In the genomic region with DNA sequence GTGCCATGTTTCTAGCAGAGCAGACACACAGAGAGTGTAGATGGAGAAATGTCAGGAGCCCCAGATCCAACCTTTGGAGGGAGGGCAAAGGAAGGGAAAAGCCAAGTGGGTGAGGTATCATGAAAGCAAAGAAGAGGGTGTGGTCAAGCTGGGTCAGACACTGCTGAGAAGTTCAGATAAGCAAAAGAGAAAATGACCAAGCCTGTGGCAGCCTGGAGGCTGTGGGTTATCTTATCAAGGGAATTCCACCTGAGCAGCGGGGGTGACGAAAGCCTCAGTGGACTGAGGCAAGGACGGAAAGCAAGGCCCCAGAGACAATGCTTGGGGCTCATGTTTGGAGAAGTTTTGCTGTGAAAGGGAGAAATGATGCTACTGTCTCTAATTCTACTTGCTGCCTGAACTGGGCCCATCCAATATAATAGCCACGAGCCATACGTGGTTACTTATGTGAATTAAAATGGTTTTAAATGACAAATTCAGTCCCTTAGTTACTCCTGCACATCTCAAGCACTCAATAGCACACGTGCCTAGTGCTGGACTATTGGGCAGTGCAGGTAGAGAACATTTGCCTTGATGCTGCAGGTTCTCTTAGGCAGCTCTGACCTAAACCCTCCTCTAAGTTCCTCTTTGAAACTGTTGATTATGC, we compare ENCODE assay signal across 1 cellular context.
A peak's percentile ranks its signal among the peaks of the same experiment; 100 is the strongest.
TF ChIP-seq lines count a peak whose summit lies in the region.

No MANE protein-coding gene starts in this region.

TF ChIP-seq in K562, 482 proteins besides CTCF, POLR2A, EP300 and RAD21 (continued from another document and continues in another):
- TF ChIP-seq, protein P1, sequence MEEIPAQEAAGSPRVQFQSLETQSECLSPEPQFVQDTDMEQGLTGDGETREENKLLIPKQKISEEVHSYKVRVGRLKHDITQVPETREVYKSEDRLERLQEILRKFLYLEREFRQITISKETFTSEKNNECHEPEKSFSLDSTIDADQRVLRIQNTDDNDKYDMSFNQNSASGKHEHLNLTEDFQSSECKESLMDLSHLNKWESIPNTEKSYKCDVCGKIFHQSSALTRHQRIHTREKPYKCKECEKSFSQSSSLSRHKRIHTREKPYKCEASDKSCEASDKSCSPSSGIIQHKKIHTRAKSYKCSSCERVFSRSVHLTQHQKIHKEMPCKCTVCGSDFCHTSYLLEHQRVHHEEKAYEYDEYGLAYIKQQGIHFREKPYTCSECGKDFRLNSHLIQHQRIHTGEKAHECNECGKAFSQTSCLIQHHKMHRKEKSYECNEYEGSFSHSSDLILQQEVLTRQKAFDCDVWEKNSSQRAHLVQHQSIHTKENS (CRISPR knock-in tag; IDR thresholded peaks at IDR 0.05) = no peak
- TF ChIP-seq HDAC3 (IDR thresholded peaks at IDR 0.05; ENCODE audit: borderline replicate concordance, partially characterized antibody) = peak; percentile 97
- TF ChIP-seq ZNF174 (CRISPR knock-in tag; IDR thresholded peaks at IDR 0.05) = no peak
- no peak; the same call in 1 of the 2 replicates for TF ChIP-seq ZNF324 (CRISPR knock-in tag; IDR thresholded peaks at IDR 0.05)
- TF ChIP-seq TAF7 (tag; IDR thresholded peaks at IDR 0.05) = no peak
- peak; percentile 96 for TF ChIP-seq DMBX1 (CRISPR knock-in tag; IDR thresholded peaks at IDR 0.05; ENCODE audit: borderline replicate concordance)
- TF ChIP-seq RBM17 (IDR thresholded peaks at IDR 0.05; ENCODE audit: borderline replicate concordance, low read depth, low read length) = no peak
- TF ChIP-seq MEF2D (tag; conservative IDR thresholded peaks at IDR 0.05; ENCODE audit: low read depth) = peak; percentile 49; the same call in 1 of the 2 replicates
- TF ChIP-seq PTBP1 (IDR thresholded peaks at IDR 0.05; ENCODE audit: low read depth, low read length) = no peak
- TF ChIP-seq ESRRB (CRISPR knock-in tag; IDR thresholded peaks at IDR 0.05; ENCODE audit: borderline replicate concordance) = no peak
- TF ChIP-seq EGR1 (conservative IDR thresholded peaks at IDR 0.05) = peak; percentile 94
- TF ChIP-seq, protein P2, sequence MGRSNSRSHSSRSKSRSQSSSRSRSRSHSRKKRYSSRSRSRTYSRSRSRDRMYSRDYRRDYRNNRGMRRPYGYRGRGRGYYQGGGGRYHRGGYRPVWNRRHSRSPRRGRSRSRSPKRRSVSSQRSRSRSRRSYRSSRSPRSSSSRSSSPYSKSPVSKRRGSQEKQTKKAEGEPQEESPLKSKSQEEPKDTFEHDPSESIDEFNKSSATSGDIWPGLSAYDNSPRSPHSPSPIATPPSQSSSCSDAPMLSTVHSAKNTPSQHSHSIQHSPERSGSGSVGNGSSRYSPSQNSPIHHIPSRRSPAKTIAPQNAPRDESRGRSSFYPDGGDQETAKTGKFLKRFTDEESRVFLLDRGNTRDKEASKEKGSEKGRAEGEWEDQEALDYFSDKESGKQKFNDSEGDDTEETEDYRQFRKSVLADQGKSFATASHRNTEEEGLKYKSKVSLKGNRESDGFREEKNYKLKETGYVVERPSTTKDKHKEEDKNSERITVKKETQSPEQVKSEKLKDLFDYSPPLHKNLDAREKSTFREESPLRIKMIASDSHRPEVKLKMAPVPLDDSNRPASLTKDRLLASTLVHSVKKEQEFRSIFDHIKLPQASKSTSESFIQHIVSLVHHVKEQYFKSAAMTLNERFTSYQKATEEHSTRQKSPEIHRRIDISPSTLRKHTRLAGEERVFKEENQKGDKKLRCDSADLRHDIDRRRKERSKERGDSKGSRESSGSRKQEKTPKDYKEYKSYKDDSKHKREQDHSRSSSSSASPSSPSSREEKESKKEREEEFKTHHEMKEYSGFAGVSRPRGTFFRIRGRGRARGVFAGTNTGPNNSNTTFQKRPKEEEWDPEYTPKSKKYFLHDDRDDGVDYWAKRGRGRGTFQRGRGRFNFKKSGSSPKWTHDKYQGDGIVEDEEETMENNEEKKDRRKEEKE (IDR thresholded peaks at IDR 0.05; ENCODE audit: borderline replicate concordance in 1 of 2, control insufficient read depth in 1 of 2, low read depth in 2 of 2, low read length in 1 of 2) = peak in 1 of 2 experiments; percentile 88; a peak in 2 of 4 replicates
- TF ChIP-seq, protein P3, sequence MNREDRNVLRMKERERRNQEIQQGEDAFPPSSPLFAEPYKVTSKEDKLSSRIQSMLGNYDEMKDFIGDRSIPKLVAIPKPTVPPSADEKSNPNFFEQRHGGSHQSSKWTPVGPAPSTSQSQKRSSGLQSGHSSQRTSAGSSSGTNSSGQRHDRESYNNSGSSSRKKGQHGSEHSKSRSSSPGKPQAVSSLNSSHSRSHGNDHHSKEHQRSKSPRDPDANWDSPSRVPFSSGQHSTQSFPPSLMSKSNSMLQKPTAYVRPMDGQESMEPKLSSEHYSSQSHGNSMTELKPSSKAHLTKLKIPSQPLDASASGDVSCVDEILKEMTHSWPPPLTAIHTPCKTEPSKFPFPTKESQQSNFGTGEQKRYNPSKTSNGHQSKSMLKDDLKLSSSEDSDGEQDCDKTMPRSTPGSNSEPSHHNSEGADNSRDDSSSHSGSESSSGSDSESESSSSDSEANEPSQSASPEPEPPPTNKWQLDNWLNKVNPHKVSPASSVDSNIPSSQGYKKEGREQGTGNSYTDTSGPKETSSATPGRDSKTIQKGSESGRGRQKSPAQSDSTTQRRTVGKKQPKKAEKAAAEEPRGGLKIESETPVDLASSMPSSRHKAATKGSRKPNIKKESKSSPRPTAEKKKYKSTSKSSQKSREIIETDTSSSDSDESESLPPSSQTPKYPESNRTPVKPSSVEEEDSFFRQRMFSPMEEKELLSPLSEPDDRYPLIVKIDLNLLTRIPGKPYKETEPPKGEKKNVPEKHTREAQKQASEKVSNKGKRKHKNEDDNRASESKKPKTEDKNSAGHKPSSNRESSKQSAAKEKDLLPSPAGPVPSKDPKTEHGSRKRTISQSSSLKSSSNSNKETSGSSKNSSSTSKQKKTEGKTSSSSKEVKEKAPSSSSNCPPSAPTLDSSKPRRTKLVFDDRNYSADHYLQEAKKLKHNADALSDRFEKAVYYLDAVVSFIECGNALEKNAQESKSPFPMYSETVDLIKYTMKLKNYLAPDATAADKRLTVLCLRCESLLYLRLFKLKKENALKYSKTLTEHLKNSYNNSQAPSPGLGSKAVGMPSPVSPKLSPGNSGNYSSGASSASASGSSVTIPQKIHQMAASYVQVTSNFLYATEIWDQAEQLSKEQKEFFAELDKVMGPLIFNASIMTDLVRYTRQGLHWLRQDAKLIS (CRISPR knock-in tag; IDR thresholded peaks at IDR 0.05) = no peak; the same call in 1 of the 2 replicates
- TF ChIP-seq PRMT5 (CRISPR knock-in tag; IDR thresholded peaks at IDR 0.05) = no peak
- TF ChIP-seq ETV5 (CRISPR knock-in tag; IDR thresholded peaks at IDR 0.05; ENCODE audit: low read depth) = peak; percentile 77; the same call in 1 of the 2 replicates
- peak; percentile 90 for TF ChIP-seq HES1 (IDR thresholded peaks at IDR 0.05; ENCODE audit: low read depth)
- TF ChIP-seq ZNF551 (CRISPR knock-in tag; IDR thresholded peaks at IDR 0.05) = no peak
- TF ChIP-seq SRSF7 (optimal IDR thresholded peaks at IDR 0.05; ENCODE audit: low read depth, low read length) = no peak
- TF ChIP-seq MBD1 (CRISPR knock-in tag; IDR thresholded peaks at IDR 0.05) = no peak
- TF ChIP-seq KLF13 (tag; IDR thresholded peaks at IDR 0.05; ENCODE audit: borderline replicate concordance, low read depth) = peak; percentile 84
- no peak for TF ChIP-seq C11orf30 (IDR thresholded peaks at IDR 0.05; ENCODE audit: low read depth)
- TF ChIP-seq ZNF212 (CRISPR knock-in tag; IDR thresholded peaks at IDR 0.05) = no peak
- TF ChIP-seq TEAD1 (CRISPR knock-in tag; IDR thresholded peaks at IDR 0.05) = peak; percentile 95 to 98
- no peak; the same call in none of the 2 replicates for TF ChIP-seq ZBTB12 (CRISPR knock-in tag; IDR thresholded peaks at IDR 0.05)
- peak; percentile 79 for TF ChIP-seq BHLHE40 (IDR thresholded peaks at IDR 0.05; ENCODE audit: low read length)
- TF ChIP-seq, protein P4, sequence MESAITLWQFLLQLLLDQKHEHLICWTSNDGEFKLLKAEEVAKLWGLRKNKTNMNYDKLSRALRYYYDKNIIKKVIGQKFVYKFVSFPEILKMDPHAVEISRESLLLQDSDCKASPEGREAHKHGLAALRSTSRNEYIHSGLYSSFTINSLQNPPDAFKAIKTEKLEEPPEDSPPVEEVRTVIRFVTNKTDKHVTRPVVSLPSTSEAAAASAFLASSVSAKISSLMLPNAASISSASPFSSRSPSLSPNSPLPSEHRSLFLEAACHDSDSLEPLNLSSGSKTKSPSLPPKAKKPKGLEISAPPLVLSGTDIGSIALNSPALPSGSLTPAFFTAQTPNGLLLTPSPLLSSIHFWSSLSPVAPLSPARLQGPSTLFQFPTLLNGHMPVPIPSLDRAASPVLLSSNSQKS (CRISPR knock-in tag; IDR thresholded peaks at IDR 0.05) = no peak
- TF ChIP-seq JUND (IDR thresholded peaks at IDR 0.05; ENCODE audit: borderline replicate concordance, low read depth, low read length) = peak; percentile 96
- peak; percentile 89; the same call in 2 of the 3 replicates for TF ChIP-seq JUND (tag; IDR thresholded peaks at IDR 0.05; ENCODE audit: borderline replicate concordance, low read depth, low read length)
- no peak for TF ChIP-seq PRPF4 (IDR thresholded peaks at IDR 0.05; ENCODE audit: insufficient read depth, low read depth, low read length, poor library complexity, severe bottlenecking)
- TF ChIP-seq FOXK2 (conservative IDR thresholded peaks at IDR 0.05 in 1 of 2, IDR thresholded peaks at IDR 0.05 in 1 of 2; ENCODE audit: low read depth in 2 of 2) = peak in 1 of 2 experiments; percentile 74; a peak in 3 of 4 replicates
- TF ChIP-seq ZNF77 (CRISPR knock-in tag; IDR thresholded peaks at IDR 0.05) = no peak
- TF ChIP-seq EHMT2 (IDR thresholded peaks at IDR 0.05) = peak; percentile 91
- peak; percentile 95 for TF ChIP-seq CEBPG (CRISPR knock-in tag; IDR thresholded peaks at IDR 0.05)
- TF ChIP-seq CEBPG (tag; conservative IDR thresholded peaks at IDR 0.05 in 1 of 2, IDR thresholded peaks at IDR 0.05 in 1 of 2) = peak; percentile 84 to 91
- TF ChIP-seq ZNF561 (CRISPR knock-in tag; conservative IDR thresholded peaks at IDR 0.05) = no peak
- TF ChIP-seq CHD2 (IDR thresholded peaks at IDR 0.05; ENCODE audit: low read depth, low read length) = peak; percentile 12; the same call in 1 of the 2 replicates
- TF ChIP-seq TCF7 (IDR thresholded peaks at IDR 0.05; ENCODE audit: borderline replicate concordance) = peak; percentile 83
- TF ChIP-seq MYC (IDR thresholded peaks at IDR 0.05; ENCODE audit: low read depth, low read length) = peak; percentile 84
- no peak for TF ChIP-seq MYC (CRISPR knock-in tag; IDR thresholded peaks at IDR 0.05; ENCODE audit: borderline replicate concordance, low read depth)
- no peak for TF ChIP-seq ZNF133 (CRISPR knock-in tag; IDR thresholded peaks at IDR 0.05)
- no peak for TF ChIP-seq PATZ1 (CRISPR knock-in tag; IDR thresholded peaks at IDR 0.05; ENCODE audit: borderline replicate concordance)
- TF ChIP-seq POLR3G (IDR thresholded peaks at IDR 0.05; ENCODE audit: extremely low read depth, insufficient read length, insufficient replicate concordance) = no peak
- TF ChIP-seq, protein P5, sequence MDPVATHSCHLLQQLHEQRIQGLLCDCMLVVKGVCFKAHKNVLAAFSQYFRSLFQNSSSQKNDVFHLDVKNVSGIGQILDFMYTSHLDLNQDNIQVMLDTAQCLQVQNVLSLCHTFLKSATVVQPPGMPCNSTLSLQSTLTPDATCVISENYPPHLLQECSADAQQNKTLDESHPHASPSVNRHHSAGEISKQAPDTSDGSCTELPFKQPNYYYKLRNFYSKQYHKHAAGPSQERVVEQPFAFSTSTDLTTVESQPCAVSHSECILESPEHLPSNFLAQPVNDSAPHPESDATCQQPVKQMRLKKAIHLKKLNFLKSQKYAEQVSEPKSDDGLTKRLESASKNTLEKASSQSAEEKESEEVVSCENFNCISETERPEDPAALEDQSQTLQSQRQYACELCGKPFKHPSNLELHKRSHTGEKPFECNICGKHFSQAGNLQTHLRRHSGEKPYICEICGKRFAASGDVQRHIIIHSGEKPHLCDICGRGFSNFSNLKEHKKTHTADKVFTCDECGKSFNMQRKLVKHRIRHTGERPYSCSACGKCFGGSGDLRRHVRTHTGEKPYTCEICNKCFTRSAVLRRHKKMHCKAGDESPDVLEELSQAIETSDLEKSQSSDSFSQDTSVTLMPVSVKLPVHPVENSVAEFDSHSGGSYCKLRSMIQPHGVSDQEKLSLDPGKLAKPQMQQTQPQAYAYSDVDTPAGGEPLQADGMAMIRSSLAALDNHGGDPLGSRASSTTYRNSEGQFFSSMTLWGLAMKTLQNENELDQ (CRISPR knock-in tag; IDR thresholded peaks at IDR 0.05; ENCODE audit: borderline replicate concordance) = no peak
- TF ChIP-seq PPARD (CRISPR knock-in tag; IDR thresholded peaks at IDR 0.05) = no peak
